ENCODE assay signal across 8 cellular contexts in genomic region chr7:130277763-130278643, GRCh38. TPM values are rescaled to one million over a fixed set of nuclear protein-coding genes. Genes with fewer than 3 reads are reported as not detected.
DNase-seq lines count a peak whose midpoint lies in the region; ATAC-seq and TF ChIP-seq lines count a peak whose summit lies in the region.

No MANE protein-coding gene starts in this region.

- no peak overlapping the region for H3K4me3 ChIP-seq in cardiac fibroblast (replicated peaks in 1 of 2; ENCODE audit: low read depth in 2 of 2, low read length in 2 of 2)

- peak; percentile 69 for TF ChIP-seq CTCF in cardiac fibroblast (IDR thresholded peaks at IDR 0.05; ENCODE audit: low read depth, low read length)

- no peak for ATAC-seq in HG02852 (IDR thresholded peaks at IDR 0.05; ENCODE audit: unreplicated experiment)

- in situ Hi-C loops in G401 (cut with HindIII; ENCODE audit: low sequenced_read_pairs), result no loop called here

- DNase-seq in G401 (ENCODE audit: low spot score) (peak; percentile 74), NCI-H226 (peak; percentile 62), cardiac fibroblast (ENCODE audit: low read depth in 2 of 2) (peak; percentile 78 to 85), left kidney (ENCODE audit: low read depth, low spot score) (peak; percentile 93), NCI-H1930 (lab: John Stamatoyannopoulos, UW) (no peak), middle frontal gyrus (ENCODE audit: extremely low spot score, low spot score) (no peak)
- DNase-seq in stimulated activated naive CD4-positive, alpha-beta T cell (lab: John Stamatoyannopoulos, UW), result no peak

RNA-seq across cellular contexts. Expression of gene CPA2, which starts 11.3 kb away (rescaled TPM):
- total RNA-seq in G401 (2014; rRNA removed; shearing (Covaris generic)), result not detected in 2 replicates

RNA-seq across cellular contexts. Expression of gene CPA4, which starts 15.0 kb away (rescaled TPM):
- total RNA-seq in G401 (2014; rRNA removed; shearing (Covaris generic)), result not detected in 2 replicates

Comparison
In these comparisons a context has a peak if more than half of its experiments do, and no peak if none do; other contexts are left out.
1. DNase-seq: peak in G401 (single experiment), NCI-H226 (single experiment), cardiac fibroblast (2 of 2) and left kidney (single experiment); none in NCI-H1930 (0 of 2), middle frontal gyrus (single experiment) and stimulated activated naive CD4-positive, alpha-beta T cell (0 of 6).